ENCODE assay signal across 19 cellular contexts in the genomic region with DNA sequence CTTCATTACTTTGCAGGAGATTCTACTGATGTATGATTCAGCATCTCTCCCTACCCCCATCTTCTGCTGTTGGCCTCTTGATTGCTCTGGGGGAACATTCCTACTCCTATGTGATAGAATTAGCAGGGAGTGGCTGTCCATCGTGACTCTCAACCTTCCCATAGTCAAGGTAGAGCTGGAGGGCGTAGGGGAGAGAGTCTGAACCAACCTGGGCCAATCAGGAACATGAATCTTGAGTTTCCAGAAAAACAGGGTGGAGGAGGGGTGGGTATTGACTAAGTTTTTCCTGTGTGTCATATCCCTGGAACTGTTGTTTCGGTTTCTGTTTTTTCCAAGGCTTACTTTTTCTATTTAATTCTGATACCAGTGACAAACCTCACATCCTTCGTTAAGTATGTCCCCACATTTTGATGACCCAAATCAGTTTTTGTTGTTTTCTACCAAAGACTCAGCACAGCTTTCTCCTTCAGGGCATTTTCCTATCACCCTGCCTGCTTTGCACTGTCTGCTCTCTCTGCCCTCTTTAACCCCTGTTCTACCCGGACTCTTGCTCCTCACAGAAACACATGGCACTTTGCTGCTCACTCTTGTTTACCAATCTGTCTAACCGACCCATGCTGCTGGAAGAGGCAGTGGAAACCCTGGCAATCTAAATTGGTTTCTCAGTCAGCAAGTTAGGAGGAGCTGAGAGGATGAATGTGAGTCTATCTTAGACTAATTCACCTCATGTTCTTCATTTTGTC.
DNase-seq lines count a peak whose midpoint lies in the region; ATAC-seq and TF ChIP-seq lines count a peak whose summit lies in the region.
"Had no signal": no experiment of that assay in that cellular context is flagged by ENCODE, and none has a peak within 500 bp of the region (broad histone marks: within the 10 kb centered on the region; RNA-seq: fewer than 3 reads in every experiment).

No MANE protein-coding gene starts in this region.

- H2AFZ ChIP-seq in PC-3 (ENCODE audit: low read length), result peak overlapping the region; percentile 42

- H3F3A ChIP-seq in PC-3 (ENCODE audit: low read length, unreplicated experiment), result no peaks in the 10 kb centered on the region

- peak overlapping the region; percentile 56 for H3K27ac ChIP-seq in PC-3 (ENCODE audit: low read length)
- no peak overlapping the region for H3K27ac ChIP-seq in tibial artery
- H3K27ac ChIP-seq: neutrophil, right atrium auricular region, VCaP had no signal

- TF ChIP-seq CTCF in PC-3 (conservative IDR thresholded peaks at IDR 0.05; ENCODE audit: low read depth, low read length) (no peak), tibial artery (IDR thresholded peaks at IDR 0.05) (no peak)

- BruUV-seq in PC-3 (replicated peaks; lab: Mats Ljungman, UMichigan), result no TSS peak

- in situ Hi-C loops in Caki2 (cut with HindIII; ENCODE audit: low pct_unique_long_range_greater_than_20kb, low sequenced_read_pairs), result no loop called here

- H3K4me2 ChIP-seq in PC-3 (ENCODE audit: low read length), result peak overlapping the region; percentile 55

- POLR2A ChIA-PET in PC-3 (lab: Charles Lee; ENCODE audit: unreplicated experiment), result no interaction called here

- peaks cover 5% of the 10 kb centered on the region; the same call in 1 of the 2 replicates for H3K4me1 ChIP-seq in PC-3 (ENCODE audit: insufficient read depth, low read length)
- no peaks in the 10 kb centered on the region for H3K4me1 ChIP-seq in tibial artery
- H3K4me1 ChIP-seq: right atrium auricular region had no signal

- no peaks in the 10 kb centered on the region for H3K9me2 ChIP-seq in PC-3 (replicated peaks; ENCODE audit: low read length)

- H3K36me3 ChIP-seq in PC-3 (ENCODE audit: low read depth, low read length) (no peaks in the 10 kb centered on the region), tibial artery (no peaks in the 10 kb centered on the region)
- H3K36me3 ChIP-seq: neutrophil, right atrium auricular region had no signal

- no peak for ATAC-seq in PC-3
- ATAC-seq in GM18511 (IDR thresholded peaks at IDR 0.05; ENCODE audit: unreplicated experiment), result no peak
- ATAC-seq: activated T-cell treated with anti-CD3 and anti-CD28 coated beads, Interleukin-2, amount 50 U/mL, for 4 hours; GM12878; left colon; mucosa of descending colon had no signal

- CTCF ChIA-PET in PC-3 (lab: Charles Lee), result no interaction called here

- H3K4me3 ChIP-seq in PC-3 (ENCODE audit: low read length) (peak overlapping the region; percentile 10; the same call in 1 of the 2 replicates), tibial artery (no peak overlapping the region)
- H3K4me3 ChIP-seq: GM12878, mucosa of descending colon, right atrium auricular region had no signal

- H3K9me3 ChIP-seq in PC-3 (ENCODE audit: low read length) (no peaks in the 10 kb centered on the region), tibial artery (peaks cover 0 to 8% (median 0%) of the 10 kb centered on the region in 3 donors)
- H3K9me3 ChIP-seq: neutrophil had no signal

- peak overlapping the region; percentile 5 for H3K9ac ChIP-seq in PC-3 (ENCODE audit: low read length)

- DNase-seq in Caki2 (ENCODE audit: low read depth) (peak; percentile 61), PC-3 (peak; percentile 56), dermis microvascular lymphatic vessel endothelial cell (ENCODE audit: low read depth in 2 of 2) (peak; percentile 59 to 69), islet precursor cell (peak; percentile 86), tibial artery (no peak), ureter (ENCODE audit: low spot score) (no peak), C1 segment of cervical spinal cord (lab: John Stamatoyannopoulos, UW) (no peak)
- DNase-seq: activated CD4-positive, alpha-beta memory T cell treated with anti-CD3 and anti-CD28 coated beads, Interleukin-2, amount 10 ng/mL, durations not matched to agents 7 days and 5 days; activated T-cell treated with anti-CD3 and anti-CD28 coated beads, Interleukin-2, amount 50 U/mL, for 4 hours; left colon; mucosa of descending colon; NCI-H1092; NCI-H526 treated with DMSO at 0.1 percent for 48 hours; SW 1271 had no signal

- no peaks in the 10 kb centered on the region for H3K79me2 ChIP-seq in PC-3 (ENCODE audit: low read length)

- no peaks in the 10 kb centered on the region for H4K20me1 ChIP-seq in PC-3 (ENCODE audit: low read length)

- intact Hi-C loops in PC-3 (cut with micrococcal nuclease), result no loop called here
- intact Hi-C loops in tibial artery (cut with DNase I; ENCODE audit: low total_unique reads), result no loop called here

- no peaks in the 10 kb centered on the region for H3K27me3 ChIP-seq in PC-3 (ENCODE audit: low read length)
- no peaks in the 10 kb centered on the region for H3K27me3 ChIP-seq in tibial artery
- H3K27me3 ChIP-seq: neutrophil, right atrium auricular region had no signal

Comparison
In these comparisons a context has a peak if more than half of its experiments do, and no peak if none do; other contexts are left out.
1. DNase-seq: peak in Caki2 (single experiment), PC-3 (single experiment), dermis microvascular lymphatic vessel endothelial cell (2 of 2) and islet precursor cell (single experiment); none in tibial artery (0 of 2), ureter (single experiment) and C1 segment of cervical spinal cord (0 of 14).